In the genomic region with DNA sequence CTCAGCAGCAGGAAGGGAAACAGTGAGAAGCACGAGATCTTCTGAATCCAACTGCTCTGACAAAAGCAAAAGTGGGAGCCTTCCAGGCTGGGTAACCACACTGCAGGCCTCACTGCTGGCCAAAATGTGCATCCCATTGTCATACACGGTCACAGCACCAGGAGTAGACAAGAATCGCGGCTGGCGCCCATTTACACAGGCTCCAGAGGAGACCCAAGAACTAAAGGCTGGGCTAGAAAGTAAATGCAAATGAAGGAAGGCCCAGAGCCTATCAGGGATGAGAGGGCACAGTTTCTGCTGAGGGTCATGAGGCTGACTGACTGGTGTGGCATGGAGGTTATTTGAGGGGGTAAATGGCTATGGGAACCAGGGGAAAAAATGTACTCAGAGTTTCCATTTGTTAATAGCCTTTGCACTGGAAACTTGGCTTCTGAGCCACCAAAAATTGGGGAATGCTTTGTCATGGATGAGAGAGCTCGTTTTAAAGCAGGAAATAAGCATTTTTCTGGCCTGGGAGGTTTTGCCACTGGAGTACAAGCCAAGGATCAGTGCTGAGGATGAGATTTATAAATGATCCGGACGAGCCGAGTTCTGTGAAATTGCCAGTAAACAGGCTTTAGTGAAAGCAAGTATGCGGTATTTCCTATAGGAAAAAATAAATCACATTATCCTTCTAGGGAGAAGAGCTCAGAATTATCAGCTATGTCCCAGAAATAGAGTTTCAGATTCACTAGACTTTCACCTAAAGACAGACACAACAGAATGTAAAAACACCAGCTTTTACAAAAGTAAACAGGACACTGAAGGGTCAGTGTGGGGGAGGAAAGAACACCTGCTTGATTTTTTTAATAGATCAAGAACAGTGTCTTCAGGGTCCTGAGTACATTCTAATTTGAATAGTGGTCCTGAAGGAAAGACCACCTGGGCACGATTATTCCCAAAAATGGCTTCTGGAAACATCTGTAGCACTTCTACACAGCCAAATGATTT, we compare ENCODE assay signal across 10 cellular contexts.
DNase-seq lines count a peak whose midpoint lies in the region; ATAC-seq and TF ChIP-seq lines count a peak whose summit lies in the region.
"Had no signal": no experiment of that assay in that cellular context is flagged by ENCODE, and none has a peak within 500 bp of the region (broad histone marks: within the 10 kb centered on the region; RNA-seq: fewer than 3 reads in every experiment).

No MANE protein-coding gene starts in this region.

- POLR2A ChIA-PET in naive thymus-derived CD4-positive, alpha-beta T cell (lab: Charles Lee) = interaction anchor here (0.6 to 1.4 kb wide), 2 partner anchors 56 to 121 kb away, joined by 3 to 4 read pairs; no protein-coding TSS in a partner anchor

- 87 to 88% methylated on average over 11 of the region's 11 CpGs for WGBS in heart right ventricle, 2 donors

- peak overlapping the region; percentile 16 to 89 (median 70) for H3K27ac Mint-ChIP-seq in naive thymus-derived CD4-positive, alpha-beta T cell
- H3K27ac Mint-ChIP-seq: B cell had no signal

- DNase-seq in heart right ventricle (no peak), left ventricle myocardium superior (no peak), coronary artery (ENCODE audit: low spot score) (no peak), upper lobe of right lung (no peak), glomerular visceral epithelial cell (ENCODE audit: extremely low spot score) (no peak)
- DNase-seq in naive thymus-derived CD4-positive, alpha-beta T cell = no peak

- H3K4me1 Mint-ChIP-seq in naive thymus-derived CD4-positive, alpha-beta T cell = peaks cover 10 to 39% (median 28%) of the 10 kb centered on the region in 7 donors
- H3K4me1 Mint-ChIP-seq: B cell had no signal

- H3K9me3 Mint-ChIP-seq in naive thymus-derived CD4-positive, alpha-beta T cell = peaks cover 0 to 1% (median 0%) of the 10 kb centered on the region in 11 donors

- H3K27me3 Mint-ChIP-seq in naive thymus-derived CD4-positive, alpha-beta T cell = no peaks in the 10 kb centered on the region
- H3K27me3 Mint-ChIP-seq: B cell had no signal

- H3K9me3 ChIP-seq in heart right ventricle (no peaks in the 10 kb centered on the region), upper lobe of right lung (no peaks in the 10 kb centered on the region)
- no peaks in the 10 kb centered on the region for H3K9me3 ChIP-seq in naive thymus-derived CD4-positive, alpha-beta T cell (ENCODE audit: control insufficient read depth in 2 of 3, low read length in 3 of 3)
- H3K9me3 ChIP-seq: adrenal gland had no signal

- CTCF ChIA-PET in naive thymus-derived CD4-positive, alpha-beta T cell (lab: Charles Lee) = interaction anchor here (12.3 kb wide), 1 partner anchor 89 kb away, joined by 168 read pairs; no protein-coding TSS in a partner anchor

- TF ChIP-seq CTCF in heart right ventricle (IDR thresholded peaks at IDR 0.05) (no peak), coronary artery (IDR thresholded peaks at IDR 0.05) (no peak), upper lobe of right lung (IDR thresholded peaks at IDR 0.05) (no peak)

- no peak overlapping the region for H3K4me3 Mint-ChIP-seq in naive thymus-derived CD4-positive, alpha-beta T cell
- H3K4me3 Mint-ChIP-seq: B cell had no signal

- H3K27me3 ChIP-seq in heart right ventricle = no peaks in the 10 kb centered on the region
- no peaks in the 10 kb centered on the region for H3K27me3 ChIP-seq in naive thymus-derived CD4-positive, alpha-beta T cell (ENCODE audit: control insufficient read depth in 2 of 2, insufficient read depth in 2 of 2, low read length in 2 of 2)
- no peaks in the 10 kb centered on the region for H3K27me3 ChIP-seq in upper lobe of right lung
- H3K27me3 ChIP-seq: adrenal gland had no signal

- peak overlapping the region in 6 of 10 donors; percentile 8 to 64 (median 38) for H3K27ac ChIP-seq in heart right ventricle
- peak overlapping the region; percentile 62 to 76 for H3K27ac ChIP-seq in coronary artery
- no peak overlapping the region for H3K27ac ChIP-seq in naive thymus-derived CD4-positive, alpha-beta T cell (ENCODE audit: low read depth, low read length)
- H3K27ac ChIP-seq in upper lobe of right lung = peak overlapping the region; percentile 30

- H3K36me3 ChIP-seq in heart right ventricle (peaks cover 0 to 100% (median 61%) of the 10 kb centered on the region in 9 donors), upper lobe of right lung (peaks cover 81% of the 10 kb centered on the region)
- peaks cover 35 to 99% (median 51%) of the 10 kb centered on the region in 3 experiments for H3K36me3 ChIP-seq in naive thymus-derived CD4-positive, alpha-beta T cell (ENCODE audit: control insufficient read depth in 2 of 3, insufficient read depth in 3 of 3, low read length in 3 of 3)

- H3K36me3 Mint-ChIP-seq in naive thymus-derived CD4-positive, alpha-beta T cell = peaks cover 7 to 84% (median 38%) of the 10 kb centered on the region in 5 donors

- intact Hi-C loops in heart right ventricle (cut with DNase I) (no loop called here), left ventricle myocardium superior (cut with micrococcal nuclease) (no loop called here), upper lobe of right lung (cut with DNase I) (no loop called here)
- intact Hi-C loops in naive thymus-derived CD4-positive, alpha-beta T cell (cut with micrococcal nuclease) = no loop called here

- H3K4me1 ChIP-seq in heart right ventricle = peaks cover 0 to 4% (median 0%) of the 10 kb centered on the region in 9 donors
- no peaks in the 10 kb centered on the region for H3K4me1 ChIP-seq in naive thymus-derived CD4-positive, alpha-beta T cell (ENCODE audit: control insufficient read depth in 2 of 2, insufficient read depth in 2 of 2, low read length in 2 of 2)
- H3K4me1 ChIP-seq in upper lobe of right lung = no peaks in the 10 kb centered on the region
- H3K4me1 ChIP-seq: adrenal gland had no signal

- peak in 7 of 8 donors; percentile 17 to 51 (median 30) for ATAC-seq in heart right ventricle
- no peak for ATAC-seq in left ventricle myocardium superior
- ATAC-seq in naive thymus-derived CD4-positive, alpha-beta T cell = no peak
- no peak for ATAC-seq in upper lobe of right lung
- ATAC-seq in HG02763 (IDR thresholded peaks at IDR 0.05; ENCODE audit: unreplicated experiment) = no peak
- ATAC-seq in GM21737 (IDR thresholded peaks at IDR 0.05; ENCODE audit: unreplicated experiment) = no peak

- H3K4me3 ChIP-seq in heart right ventricle = no peak overlapping the region
- no peak overlapping the region for H3K4me3 ChIP-seq in coronary artery
- no peak overlapping the region for H3K4me3 ChIP-seq in naive thymus-derived CD4-positive, alpha-beta T cell (ENCODE audit: low read length)
- H3K4me3 ChIP-seq in upper lobe of right lung = no peak overlapping the region
- H3K4me3 ChIP-seq: adrenal gland had no signal

Comparison
In these comparisons a context has a peak if more than half of its experiments do, and no peak if none do; other contexts are left out.
1. ATAC-seq: peak in heart right ventricle (7 of 8); none in left ventricle myocardium superior (single experiment), naive thymus-derived CD4-positive, alpha-beta T cell (single experiment), upper lobe of right lung (single experiment), HG02763 (single experiment) and GM21737 (single experiment).